Comparison of ENCODE assay signal across 39 cellular contexts in genomic region chr10:114728325-114728724, GRCh38.
"Had no signal": no experiment of that assay in that cellular context is flagged by ENCODE, and none has a peak within 500 bp of the region (broad histone marks: within the 10 kb centered on the region; RNA-seq: fewer than 3 reads in every experiment).

No MANE protein-coding gene starts in this region.

- H3K9me3 ChIP-seq: adrenal gland, body of pancreas, breast epithelium had no signal

- H3K4me3 Mint-ChIP-seq: activated B cell treated with CpG ODN at 0.5 μM for 24 hours; activated CD4-positive, alpha-beta memory T cell treated with anti-CD3 and anti-CD28 coated beads for 36 hours; activated CD4-positive, alpha-beta T cell treated with anti-CD3 and anti-CD28 coated beads, Interleukin-2, amount 10 ng/mL, durations not matched to agents 24 days and 14 days; activated CD8-positive, alpha-beta T cell treated with anti-CD3 and anti-CD28 coated beads for 36 hours; activated naive CD4-positive, alpha-beta T cell treated with anti-CD3 and anti-CD28 coated beads for 36 hours; activated naive CD8-positive, alpha-beta T cell treated with anti-CD3 and anti-CD28 coated beads for 36 hours; activated T-cell treated with anti-CD3 and anti-CD28 coated beads, Interleukin-2, amount 50 U/mL, for 4 hours; activated T-cell treated with anti-CD3 and anti-CD28 coated beads, Interleukin-2, amount 50 U/mL, for 72 hours; activated T-helper 1 cell treated with anti-CD3 and anti-CD28 coated beads, Interleukin-12 subunit alpha, Interleukin-12 subunit beta, Interleukin-2, Interleukin-4 antibody, amounts not matched to agents 30 ng/mL and 10 ng/mL and 1 ng/mL, durations not matched to agents 14 hours and 24 hours and 36 hours; activated T-helper 17 cell treated with anti-CD3 and anti-CD28 coated beads, Interleukin-2, amount 50 U/mL, for 72 hours; central memory CD8-positive, alpha-beta T cell; T-helper 1 cell treated with Interleukin-12 subunit alpha and Interleukin-12 subunit beta and Interleukin-4 antibody, amounts not matched to agents 30 μg/mL and 1 μg/mL, for 36 hours; T-helper 2 cell treated with Interferon-gamma antibody and Interleukin-4, amounts not matched to agents 5 μg/mL and 100 μg/mL, for 36 hours had no signal

- H3K4me1 ChIP-seq: adrenal gland had no signal

- H3K4me3 ChIP-seq: adrenal gland, body of pancreas, breast epithelium, cardiac muscle cell had no signal

- DNase-seq: activated B cell treated with CpG ODN at 0.5 μM for 24 hours; activated CD4-positive, alpha-beta memory T cell treated with anti-CD3 and anti-CD28 coated beads for 36 hours; activated CD4-positive, alpha-beta T cell treated with anti-CD3 and anti-CD28 coated beads for 4 hours; activated CD4-positive, alpha-beta T cell treated with anti-CD3 and anti-CD28 coated beads, Interleukin-2, amount 10 ng/mL, durations not matched to agents 24 days and 14 days; activated CD4-positive, alpha-beta T cell treated with anti-CD3 and anti-CD28 coated beads, Interleukin-2, amount 50 U/mL, for 1 hour; activated CD4-positive, alpha-beta T cell treated with anti-CD3 and anti-CD28 coated beads, Interleukin-2, amount 50 U/mL, for 4 hours; activated CD4-positive, CD25-positive, alpha-beta regulatory T cell treated with anti-CD3 and anti-CD28 coated beads, Interleukin-2, amount 50 U/mL, for 72 hours; activated CD8-positive, alpha-beta memory T cell treated with anti-CD3 and anti-CD28 coated beads, Interleukin-2, amount 50 U/mL, for 4 hours; activated CD8-positive, alpha-beta T cell treated with anti-CD3 and anti-CD28 coated beads for 36 hours; activated effector memory CD4-positive, alpha-beta T cell treated with anti-CD3 and anti-CD28 coated beads, Interleukin-2, amount 50 U/mL, for 16 hours; activated gamma-delta T cell treated with Interleukin-2 at 50 U/mL for 16 hours; activated naive CD4-positive, alpha-beta T cell; activated naive CD4-positive, alpha-beta T cell treated with anti-CD3 and anti-CD28 coated beads for 36 hours; activated naive CD4-positive, alpha-beta T cell treated with anti-CD3 and anti-CD28 coated beads, Interleukin-2, amount 50 U/mL, for 16 hours; activated naive CD8-positive, alpha-beta T cell treated with anti-CD3 and anti-CD28 coated beads for 36 hours; activated T-cell treated with anti-CD3 and anti-CD28 coated beads for 4 hours; activated T-cell treated with anti-CD3 and anti-CD28 coated beads, Interleukin-2, amount 50 U/mL, for 1 hour; activated T-cell treated with anti-CD3 and anti-CD28 coated beads, Interleukin-2, amount 50 U/mL, for 4 hours; activated T-cell treated with anti-CD3 and anti-CD28 coated beads, Interleukin-2, amount 50 U/mL, for 72 hours; adrenal gland; amniotic stem cell; aorta; body of pancreas; brain microvascular endothelial cell; cerebellar nuclear complex; T-helper 1 cell; T-helper 2 cell; T-helper 9 cell had no signal

- H3K36me3 ChIP-seq: adrenal gland, brain microvascular endothelial cell, breast epithelium, cardiac muscle cell had no signal

- H3K27ac ChIP-seq: adrenal gland, body of pancreas, brain microvascular endothelial cell, breast epithelium, cardiac muscle cell, VCaP had no signal

- H3K36me3 Mint-ChIP-seq: activated CD4-positive, alpha-beta memory T cell treated with anti-CD3 and anti-CD28 coated beads for 36 hours; activated naive CD8-positive, alpha-beta T cell treated with anti-CD3 and anti-CD28 coated beads for 36 hours had no signal

- ATAC-seq: activated CD8-positive, alpha-beta T cell treated with anti-CD3 and anti-CD28 coated beads for 36 hours; activated naive CD4-positive, alpha-beta T cell treated with anti-CD3 and anti-CD28 coated beads, Interleukin-2, amount 50 U/mL, for 72 hours; activated T-cell treated with anti-CD3 and anti-CD28 coated beads, Interleukin-2, amount 50 U/mL, for 4 hours; activated T-cell treated with anti-CD3 and anti-CD28 coated beads, Interleukin-2, amount 50 U/mL, for 72 hours; activated T-helper 17 cell treated with anti-CD3 and anti-CD28 coated beads, Interleukin-2, amount 50 U/mL, for 72 hours; body of pancreas had no signal

- H3K27me3 Mint-ChIP-seq: activated B cell treated with CpG ODN at 0.5 μM for 24 hours; activated CD8-positive, alpha-beta T cell treated with anti-CD3 and anti-CD28 coated beads for 36 hours; activated naive CD8-positive, alpha-beta T cell treated with anti-CD3 and anti-CD28 coated beads for 36 hours; activated T-helper 17 cell treated with anti-CD3 and anti-CD28 coated beads, Interleukin-2, amount 50 U/mL, for 72 hours; central memory CD8-positive, alpha-beta T cell had no signal

- H3K4me1 Mint-ChIP-seq: activated B cell treated with CpG ODN at 0.5 μM for 24 hours; activated CD4-positive, alpha-beta T cell treated with anti-CD3 and anti-CD28 coated beads, Interleukin-2, amount 10 ng/mL, durations not matched to agents 24 days and 14 days; activated naive CD8-positive, alpha-beta T cell treated with anti-CD3 and anti-CD28 coated beads for 36 hours; activated T-helper 17 cell treated with anti-CD3 and anti-CD28 coated beads, Interleukin-2, amount 50 U/mL, for 72 hours; central memory CD8-positive, alpha-beta T cell had no signal

- H3K27me3 ChIP-seq: adrenal gland, body of pancreas, brain microvascular endothelial cell, breast epithelium, cardiac muscle cell had no signal

- FAIRE-seq: astrocyte, TTC549 had no signal

- H3K27ac Mint-ChIP-seq: activated B cell treated with CpG ODN at 0.5 μM for 24 hours; activated CD4-positive, alpha-beta memory T cell treated with anti-CD3 and anti-CD28 coated beads for 36 hours; activated CD4-positive, alpha-beta T cell treated with anti-CD3 and anti-CD28 coated beads, Interleukin-2, amount 10 ng/mL, durations not matched to agents 24 days and 14 days; activated CD8-positive, alpha-beta T cell treated with anti-CD3 and anti-CD28 coated beads for 36 hours; activated naive CD4-positive, alpha-beta T cell treated with anti-CD3 and anti-CD28 coated beads for 36 hours; activated naive CD4-positive, alpha-beta T cell treated with anti-CD3 and anti-CD28 coated beads, Interleukin-2, amount 50 U/mL, for 72 hours; activated naive CD8-positive, alpha-beta T cell treated with anti-CD3 and anti-CD28 coated beads for 36 hours; activated T-cell treated with anti-CD3 and anti-CD28 coated beads, Interleukin-2, amount 50 U/mL, for 72 hours; activated T-helper 1 cell treated with anti-CD3 and anti-CD28 coated beads, Interleukin-12 subunit alpha, Interleukin-12 subunit beta, Interleukin-2, Interleukin-4 antibody, amounts not matched to agents 30 ng/mL and 10 ng/mL and 1 ng/mL, durations not matched to agents 14 hours and 24 hours and 36 hours; activated T-helper 17 cell treated with anti-CD3 and anti-CD28 coated beads, Interleukin-2, amount 50 U/mL, for 72 hours; T-helper 1 cell treated with Interleukin-12 subunit alpha and Interleukin-12 subunit beta and Interleukin-4 antibody, amounts not matched to agents 30 μg/mL and 1 μg/mL, for 36 hours; T-helper 2 cell treated with Interferon-gamma antibody and Interleukin-4, amounts not matched to agents 5 μg/mL and 100 μg/mL, for 36 hours had no signal

- H3K9me3 Mint-ChIP-seq: activated B cell treated with CpG ODN at 0.5 μM for 24 hours; activated CD4-positive, alpha-beta memory T cell treated with anti-CD3 and anti-CD28 coated beads for 36 hours; activated CD4-positive, alpha-beta T cell treated with anti-CD3 and anti-CD28 coated beads, Interleukin-2, amount 10 ng/mL, durations not matched to agents 24 days and 14 days; activated naive CD4-positive, alpha-beta T cell treated with anti-CD3 and anti-CD28 coated beads for 36 hours; activated naive CD4-positive, alpha-beta T cell treated with anti-CD3 and anti-CD28 coated beads, Interleukin-2, amount 50 U/mL, for 72 hours; activated naive CD8-positive, alpha-beta T cell treated with anti-CD3 and anti-CD28 coated beads for 36 hours; activated T-cell treated with anti-CD3 and anti-CD28 coated beads, Interleukin-2, amount 50 U/mL, for 4 hours; activated T-cell treated with anti-CD3 and anti-CD28 coated beads, Interleukin-2, amount 50 U/mL, for 72 hours; activated T-helper 1 cell treated with anti-CD3 and anti-CD28 coated beads, Interleukin-12 subunit alpha, Interleukin-12 subunit beta, Interleukin-2, Interleukin-4 antibody, amounts not matched to agents 30 ng/mL and 10 ng/mL and 1 ng/mL, durations not matched to agents 14 hours and 24 hours and 36 hours; activated T-helper 17 cell treated with anti-CD3 and anti-CD28 coated beads, Interleukin-2, amount 50 U/mL, for 72 hours; central memory CD8-positive, alpha-beta T cell; T-helper 1 cell treated with Interleukin-12 subunit alpha and Interleukin-12 subunit beta and Interleukin-4 antibody, amounts not matched to agents 30 μg/mL and 1 μg/mL, for 36 hours; T-helper 2 cell treated with Interferon-gamma antibody and Interleukin-4, amounts not matched to agents 5 μg/mL and 100 μg/mL, for 36 hours had no signal
